In the genomic region with DNA sequence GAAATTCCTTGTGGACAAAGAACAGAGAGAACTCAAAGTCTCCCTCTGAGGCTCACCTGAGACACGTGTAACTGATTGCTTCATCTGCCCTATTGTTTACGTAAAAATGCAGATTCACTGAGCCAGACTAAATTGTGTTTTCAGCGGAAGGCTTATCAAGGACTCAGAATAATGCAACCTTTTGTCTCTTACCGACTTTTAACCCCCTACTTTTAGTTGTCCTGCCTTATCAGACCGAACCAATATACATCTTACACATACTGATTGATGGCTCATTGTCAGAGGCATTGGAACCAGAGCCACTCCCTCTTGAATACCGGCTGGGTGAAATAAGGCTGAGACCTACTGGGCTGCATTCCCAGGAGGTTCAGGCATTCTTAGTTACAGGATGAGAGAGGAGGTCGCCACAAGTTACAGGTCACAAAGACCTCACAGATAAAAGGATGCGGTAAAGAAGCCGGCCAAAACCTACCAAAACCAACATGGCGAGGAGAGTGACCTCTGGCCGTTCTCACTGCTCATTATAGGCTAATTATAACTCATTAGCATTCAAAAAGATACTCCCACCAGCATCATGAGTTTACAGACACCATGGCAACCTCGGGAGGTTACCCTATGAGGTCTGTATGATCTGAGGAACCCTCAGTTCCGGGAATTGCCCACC, we compare ENCODE assay signal across 18 cellular contexts.
DNase-seq lines count a peak whose midpoint lies in the region; ATAC-seq, FAIRE-seq and TF ChIP-seq lines count a peak whose summit lies in the region.
"Had no signal": no experiment of that assay in that cellular context is flagged by ENCODE, and none has a peak within 500 bp of the region (broad histone marks: within the 10 kb centered on the region; RNA-seq: fewer than 3 reads in every experiment).

No MANE protein-coding gene starts in this region.

- ATAC-seq in mucosa of descending colon (no peak), HG02763 (IDR thresholded peaks at IDR 0.05; ENCODE audit: unreplicated experiment) (no peak), HG03520 (IDR thresholded peaks at IDR 0.05; ENCODE audit: unreplicated experiment) (no peak)
- no peak for ATAC-seq in stimulated activated memory B cell treated with anti-CD40 and anti-IgM and Interleukin-4, amounts not matched to agents 10 μg/mL and 1 μg/mL and 100 μg/mL, for 72 hours

- no peak for TF ChIP-seq EP300 in H1 (IDR thresholded peaks at IDR 0.05; ENCODE audit: borderline replicate concordance in 1 of 2, low read depth in 2 of 2, low read length in 2 of 2)

- H3K27me3 ChIP-seq in HUES64 (ENCODE audit: insufficient read depth, low read length), result peaks cover 30% of the 10 kb centered on the region
- H3K27me3 ChIP-seq in H1 (replicated peaks in 1 of 4; ENCODE audit: control insufficient read depth in 3 of 4, extremely low read depth in 1 of 4, insufficient read depth in 3 of 4, low read length in 3 of 4), result no peaks in the 10 kb centered on the region; a peak in 2 of 7 replicates

- no peak overlapping the region for H3K4me3 Mint-ChIP-seq in stimulated activated memory B cell treated with anti-CD40 and anti-IgM and Interleukin-4, amounts not matched to agents 10 μg/mL and 1 μg/mL and 100 μg/mL, for 72 hours
- H3K4me3 Mint-ChIP-seq: CD4-positive, CD25-positive, alpha-beta regulatory T cell had no signal

- TF ChIP-seq RAD21 in H1 (IDR thresholded peaks at IDR 0.05 in 1 of 2, conservative IDR thresholded peaks at IDR 0.05 in 1 of 2; ENCODE audit: low read depth in 2 of 2, low read length in 2 of 2), result no peak

- no peak overlapping the region for H2BK15ac ChIP-seq in H1 (ENCODE audit: low read length)

- H3K79me2 ChIP-seq in H1 (ENCODE audit: control insufficient read depth in 1 of 2, insufficient read depth in 2 of 2, low read length in 2 of 2), result no peaks in the 10 kb centered on the region

- no peak overlapping the region for H2BK120ac ChIP-seq in H1 (replicated peaks; ENCODE audit: low read depth, low read length)

- H3K9ac ChIP-seq in HUES64 (ENCODE audit: low read depth, low read length), result no peak overlapping the region
- H3K9ac ChIP-seq in H1 (replicated peaks in 1 of 4; ENCODE audit: extremely low read depth in 1 of 4, low read depth in 3 of 4, low read length in 3 of 4), result no peak overlapping the region

- peak overlapping the region; percentile 42 to 53 for H3K4me2 ChIP-seq in H1 (ENCODE audit: insufficient read depth in 1 of 2, low read depth in 2 of 2, low read length in 2 of 2)

- CTCF ChIA-PET in H1 (lab: Charles Lee; ENCODE audit: partially characterized antibody), result no interaction called here

- H3K4me3 ChIP-seq in HUES64 (ENCODE audit: low read length) (peak overlapping the region; percentile 22; the same call in 1 of the 2 replicates), H1 (ENCODE audit: extremely low read depth in 1 of 4, insufficient read depth in 2 of 4, low read depth in 3 of 4, low read length in 4 of 4) (peak overlapping the region in 1 of 4 experiments; percentile 4; a peak in 1 of 8 replicates), mucosa of descending colon (no peak overlapping the region)

- no peaks in the 10 kb centered on the region for H3K36me3 Mint-ChIP-seq in stimulated activated memory B cell treated with anti-CD40 and anti-IgM and Interleukin-4, amounts not matched to agents 10 μg/mL and 1 μg/mL and 100 μg/mL, for 72 hours
- H3K36me3 Mint-ChIP-seq: CD4-positive, CD25-positive, alpha-beta regulatory T cell had no signal

- no peak overlapping the region for H4K91ac ChIP-seq in H1 (replicated peaks; ENCODE audit: insufficient read length, low read length)

- no peaks in the 10 kb centered on the region for H3K9me3 ChIP-seq in HUES64 (ENCODE audit: insufficient read depth, low read depth, low read length)
- no peaks in the 10 kb centered on the region for H3K9me3 ChIP-seq in H1 (ENCODE audit: insufficient read depth in 2 of 2, low read depth in 1 of 2, low read length in 1 of 2)
- no peaks in the 10 kb centered on the region for H3K9me3 ChIP-seq in mucosa of descending colon

- no peaks in the 10 kb centered on the region for H3K79me1 ChIP-seq in H1 (ENCODE audit: low read depth, low read length)

- no peak overlapping the region for H2AK5ac ChIP-seq in H1 (ENCODE audit: low read depth, low read length)

- 0 out of 2 replicates have a peak overlapping the region, but pooled peaks have one; percentile 5 for H2BK12ac ChIP-seq in H1 (ENCODE audit: low read depth, low read length)

- WGBS in HUES64, result 47% methylated on average over 13 of the region's 13 CpGs
- 72% methylated on average over 13 of the region's 13 CpGs; no CpG with 5 or more reads in 1 of the 2 experiments for WGBS in H1 (ENCODE audit: extremely low coverage in 1 of 2, insufficient coverage in 1 of 2, insufficient read length in 1 of 2, insufficient replicate concordance in 2 of 2, low coverage in 1 of 2, low lambda C conversion rate in 2 of 2, missing lambda C conversion rate in 1 of 2), 2 experiments

- no peak overlapping the region for H4K5ac ChIP-seq in H1 (ENCODE audit: insufficient read length, low read depth, low read length)

- no peak overlapping the region for H3K18ac ChIP-seq in H1 (ENCODE audit: extremely low read depth, low read length)

- TF ChIP-seq POLR2A in H1 (IDR thresholded peaks at IDR 0.05; ENCODE audit: control extremely low read depth in 1 of 2, low read depth in 2 of 2, low read length in 2 of 2), result no peak

- H2AFZ ChIP-seq in H1 (ENCODE audit: low read length), result peak overlapping the region; percentile 36; the same call in 1 of the 2 replicates

- H3K27ac Mint-ChIP-seq in stimulated activated memory B cell treated with anti-CD40 and anti-IgM and Interleukin-4, amounts not matched to agents 10 μg/mL and 1 μg/mL and 100 μg/mL, for 72 hours, result no peak overlapping the region
- H3K27ac Mint-ChIP-seq: CD4-positive, CD25-positive, alpha-beta regulatory T cell had no signal

- no peak overlapping the region for H3K4ac ChIP-seq in H1 (replicated peaks; ENCODE audit: insufficient read length, low read depth, low read length)

- peaks cover 2% of the 10 kb centered on the region; the same call in 1 of the 2 replicates for H3K23me2 ChIP-seq in H1 (ENCODE audit: low read depth, low read length)

- DNase-seq in ELF-1 (ENCODE audit: low read depth, low spot score) (peak; percentile 90), H1 (ENCODE audit: low read depth in 1 of 2, low spot score in 2 of 2) (no peak), islet precursor cell (peak; percentile 89), mucosa of descending colon (no peak)
- DNase-seq: AML-193; CD4-positive, CD25-positive, alpha-beta regulatory T cell; DMS79; GDM1; GOT3; IMR-90; MV-4-11; NCI-H1436 treated with DMSO at 0.1 percent for 48 hours; NCI-H345 had no signal

- intact Hi-C loops in mucosa of descending colon (cut with DNase I, micrococcal nuclease), result no loop called here

- FAIRE-seq in H1 (lab: Jason Lieb, UNC), result peak; percentile 55
- FAIRE-seq: GM12892 had no signal

- peaks cover 34% of the 10 kb centered on the region for H3K27me3 Mint-ChIP-seq in stimulated activated memory B cell treated with anti-CD40 and anti-IgM and Interleukin-4, amounts not matched to agents 10 μg/mL and 1 μg/mL and 100 μg/mL, for 72 hours

- H4K8ac ChIP-seq in H1 (ENCODE audit: extremely low read depth, insufficient read depth, low read length), result no peak overlapping the region

- H3K4me1 ChIP-seq in HUES64 (ENCODE audit: insufficient read depth, low read length) (no peaks in the 10 kb centered on the region), H1 (replicated peaks in 1 of 4; ENCODE audit: control insufficient read depth in 3 of 4, insufficient read depth in 4 of 4, low read length in 3 of 4) (peaks cover 0 to 6% (median 0%) of the 10 kb centered on the region in 4 experiments; a peak in 2 of 7 replicates), mucosa of descending colon (ENCODE audit: low read depth) (no peaks in the 10 kb centered on the region)

- no peak overlapping the region for H3K56ac ChIP-seq in H1 (replicated peaks; ENCODE audit: insufficient read length, low read depth, low read length)

- H3K36me3 ChIP-seq in HUES64 (ENCODE audit: insufficient read depth, low read length), result no peaks in the 10 kb centered on the region
- H3K36me3 ChIP-seq in H1 (ENCODE audit: control insufficient read depth in 2 of 4, insufficient read depth in 4 of 4, low read length in 3 of 4), result no peaks in the 10 kb centered on the region
- H3K36me3 ChIP-seq in mucosa of descending colon (ENCODE audit: low read depth), result no peaks in the 10 kb centered on the region

- no peak overlapping the region for H2BK5ac ChIP-seq in H1 (ENCODE audit: low read depth, low read length)

- H4K20me1 ChIP-seq in H1 (replicated peaks in 1 of 2; ENCODE audit: control insufficient read depth in 1 of 2, insufficient read depth in 2 of 2, low read length in 2 of 2), result no peaks in the 10 kb centered on the region

- no peak overlapping the region for H3K14ac ChIP-seq in H1 (ENCODE audit: insufficient read length)

- H3K23ac ChIP-seq in H1 (ENCODE audit: insufficient read length), result no peak overlapping the region

- no peaks in the 10 kb centered on the region for H3K4me1 Mint-ChIP-seq in stimulated activated memory B cell treated with anti-CD40 and anti-IgM and Interleukin-4, amounts not matched to agents 10 μg/mL and 1 μg/mL and 100 μg/mL, for 72 hours

- no peaks in the 10 kb centered on the region for H3K9me3 Mint-ChIP-seq in stimulated activated memory B cell treated with anti-CD40 and anti-IgM and Interleukin-4, amounts not matched to agents 10 μg/mL and 1 μg/mL and 100 μg/mL, for 72 hours

- no peak for TF ChIP-seq CTCF in H1 (IDR thresholded peaks at IDR 0.05; ENCODE audit: control extremely low read depth in 1 of 3, insufficient read depth in 1 of 3, low read depth in 1 of 3, low read length in 3 of 3)
- TF ChIP-seq CTCF in mucosa of descending colon (IDR thresholded peaks at IDR 0.05), result no peak

- no peak overlapping the region for H2BK20ac ChIP-seq in H1 (ENCODE audit: low read length)

- H3K27ac ChIP-seq in HUES64 (ENCODE audit: low read depth, low read length) (no peak overlapping the region; the same call in 1 of the 2 replicates), H1 (ENCODE audit: low read depth, low read length) (no peak overlapping the region)

- POLR2A ChIA-PET in H1 (lab: Charles Lee; ENCODE audit: partially characterized antibody), result no interaction called here

TF ChIP-seq in H1, 55 proteins besides CTCF, POLR2A, EP300 and RAD21:
- TF ChIP-seq TEAD4 (IDR thresholded peaks at IDR 0.05; ENCODE audit: low read depth, low read length) (0 out of 2 replicates have a peak, but pooled peaks have one; percentile 23), CEBPB (IDR thresholded peaks at IDR 0.05; ENCODE audit: low read depth, low read length) (peak; percentile 94), CBX8 (IDR thresholded peaks at IDR 0.05; ENCODE audit: borderline replicate concordance, low read depth, low read length) (no peak)

Comparison
In these comparisons a context has a peak if more than half of its experiments do, and no peak if none do; other contexts are left out.
1. DNase-seq: peak in ELF-1 (single experiment) and islet precursor cell (single experiment); none in H1 (0 of 2) and mucosa of descending colon (0 of 3).